ENCODE assay signal across 11 cellular contexts in genomic region chr17:81840059-81840458, GRCh38. TPM values are rescaled to one million over a fixed set of nuclear protein-coding genes. Genes with fewer than 3 reads are reported as not detected.
DNase-seq lines count a peak whose midpoint lies in the region; ATAC-seq, FAIRE-seq and TF ChIP-seq lines count a peak whose summit lies in the region.
"Not testable (repeated sequence)": the region's sequence is repeated elsewhere in the genome, so short reads cannot be mapped to it uniquely, and the experiment has no call there.
"Had no signal": no experiment of that assay in that cellular context is flagged by ENCODE, and none has a peak within 500 bp of the region (broad histone marks: within the 10 kb centered on the region; RNA-seq: fewer than 3 reads in every experiment).

No MANE protein-coding gene starts in this region.

- H2AFZ ChIP-seq in HepG2 (ENCODE audit: low read length) = not testable (repeated sequence)

- H3K4me1 ChIP-seq in BLaER1 (peaks cover 51% of the 10 kb centered on the region), HepG2 (ENCODE audit: insufficient read depth, low read length) (peaks cover 51% of the 10 kb centered on the region), skeletal muscle tissue (ENCODE audit: control insufficient read depth in 3 of 3, insufficient read depth in 3 of 3, low read length in 3 of 3) (peaks cover 39 to 72% (median 66%) of the 10 kb centered on the region in 3 donors)

- not testable (repeated sequence) for TF ChIP-seq CTCF in RWPE1 (conservative IDR thresholded peaks at IDR 0.05; ENCODE audit: low read depth); HepG2 (CRISPR knock-in tag; IDR thresholded peaks at IDR 0.05)

- WGBS in HepG2 (ENCODE audit: low lambda C conversion rate) = 82% methylated on average over 5 of the region's 5 CpGs

- not testable (repeated sequence) for FAIRE-seq in HepG2 (lab: Jason Lieb, UNC)

- TF ChIP-seq POLR2A in HepG2 (IDR thresholded peaks at IDR 0.05; ENCODE audit: insufficient read depth in 1 of 2, low read depth in 2 of 2, low read length in 2 of 2) = not testable (repeated sequence)

- CTCF ChIA-PET in RWPE1 (lab: Yijun Ruan, JAX) = interaction anchor here (0.6 kb wide), 1 partner anchor 19 kb away, joined by 3 read pairs; no protein-coding TSS in a partner anchor
- CTCF ChIA-PET in HepG2 (lab: Yijun Ruan, JAX; ENCODE audit: low intra/inter-chr PET ratio, low total read pairs) = not testable (repeated sequence)

- POLR2A ChIA-PET in RWPE1 (lab: Yijun Ruan, JAX; ENCODE audit: low non-redundant PET) = not testable (repeated sequence)
- POLR2A ChIA-PET in HepG2 (lab: Yijun Ruan, JAX) = interaction anchor here (1.2 to 8.9 kb wide), 2 partner anchors 18 to 21 kb away, joined by 5 to 40 read pairs; partner anchors contain the start of gene P4HB

- not testable (repeated sequence) for H3K79me2 ChIP-seq in HepG2 (ENCODE audit: insufficient read depth, low read length)

- DNase-seq in RWPE1 (ENCODE audit: low spot score); epithelial cell of prostate (ENCODE audit: low read depth, low spot score); HepG2 (ENCODE audit: low spot score): not testable (repeated sequence)

- intact Hi-C loops in HepG2 (cut with micrococcal nuclease; ENCODE audit: unreplicated experiment) = not testable (repeated sequence)

- H3K9ac ChIP-seq in BLaER1; HepG2 (ENCODE audit: insufficient read depth, low read depth, low read length): not testable (repeated sequence)
- peak overlapping the region in 2 of 3 donors; percentile 72 to 90 for H3K9ac ChIP-seq in skeletal muscle tissue (ENCODE audit: low read depth in 1 of 3, low read length in 3 of 3)

- H3K4me2 ChIP-seq in BLaER1 = peak overlapping the region; percentile 73
- H3K4me2 ChIP-seq in HepG2 (ENCODE audit: low read depth, low read length) = not testable (repeated sequence)

- not testable (repeated sequence) for H3K4me3 ChIP-seq in BLaER1; HepG2 (replicated peaks in 1 of 3; ENCODE audit: insufficient read depth in 1 of 3, low read depth in 2 of 3, low read length in 3 of 3); skeletal muscle tissue (ENCODE audit: low read length in 3 of 3)

- not testable (repeated sequence) for TF ChIP-seq EP300 in HepG2 (IDR thresholded peaks at IDR 0.05; ENCODE audit: low read depth in 2 of 2, low read length in 2 of 2); HepG2 (CRISPR knock-in tag; IDR thresholded peaks at IDR 0.05; ENCODE audit: borderline replicate concordance)

- not testable (repeated sequence) for H3K27me3 ChIP-seq in BLaER1; HepG2 (ENCODE audit: control insufficient read depth in 1 of 2, insufficient read depth in 2 of 2, low read length in 2 of 2); skeletal muscle tissue (ENCODE audit: control insufficient read depth in 3 of 3, insufficient read depth in 3 of 3, low read length in 3 of 3)

- not testable (repeated sequence) for BruUV-seq in HepG2 (replicated peaks; lab: Mats Ljungman, UMichigan)

- H3K36me3 ChIP-seq in BLaER1 = peaks cover 28% of the 10 kb centered on the region
- H3K36me3 ChIP-seq in HepG2 (replicated peaks in 1 of 2; ENCODE audit: control insufficient read depth in 1 of 2, insufficient read depth in 2 of 2, low read length in 2 of 2) = peaks cover 16 to 25% of the 10 kb centered on the region in 2 experiments; a peak in 4 of 5 replicates
- peaks cover 15 to 24% (median 23%) of the 10 kb centered on the region in 3 donors for H3K36me3 ChIP-seq in skeletal muscle tissue (ENCODE audit: control insufficient read depth in 3 of 3, insufficient read depth in 3 of 3, low read length in 3 of 3)

- ATAC-seq in HepG2 = not testable (repeated sequence)

- H4K20me1 ChIP-seq in BLaER1 = peaks cover 26% of the 10 kb centered on the region
- not testable (repeated sequence) for H4K20me1 ChIP-seq in HepG2 (ENCODE audit: insufficient read depth, low read length)

- H3K27ac ChIP-seq in BLaER1; HepG2 (ENCODE audit: extremely low read length, insufficient read depth, low read length): not testable (repeated sequence)
- peak overlapping the region; percentile 100 for H3K27ac ChIP-seq in RWPE1
- H3K27ac ChIP-seq in epithelial cell of prostate = peak overlapping the region; percentile 87
- H3K27ac ChIP-seq in skeletal muscle tissue (ENCODE audit: low read depth, low read length) = peak overlapping the region; percentile 94

- not testable (repeated sequence) for H3K9me3 ChIP-seq in BLaER1; HepG2 (ENCODE audit: low read length); skeletal muscle tissue (ENCODE audit: control insufficient read depth in 3 of 3, low read length in 3 of 3)

- in situ Hi-C loops in HepG2 (cut with HindIII; ENCODE audit: extremely low pct_ligation_motif_present, low pct_unique_long_range_greater_than_20kb) = not testable (repeated sequence)

- TF ChIP-seq RAD21 in HepG2 (CRISPR knock-in tag; IDR thresholded peaks at IDR 0.05) = not testable (repeated sequence)

RNA-seq across cellular contexts. Expression of gene PPP1R27, which starts 5.2 kb away (rescaled TPM):
- total RNA-seq in HepG2 (2016; rRNA removed; fragmentation: Illumina TruSeq; extraction: Trizol) = 0.69 and 1.00 TPM in 2 replicates
- 0.71 and 2.3 TPM in 2 replicates for total RNA-seq in HepG2 (2016; cell fraction: cytosol; rRNA removed; fragmentation: Illumina TruSeq; extraction: Trizol; ENCODE audit: low read depth)
- total RNA-seq in HepG2 (2016; cell fraction: insoluble cytoplasmic fraction; rRNA removed; fragmentation: Illumina TruSeq; extraction: Trizol) = 1.3 TPM in 1 of 2 replicates, not detected in the other
- total RNA-seq in HepG2 (2016; cell fraction: membrane; rRNA removed; fragmentation: Illumina TruSeq; extraction: Trizol) = 1.00 and 1.2 TPM in 2 replicates
- total RNA-seq in HepG2 (2016; cell fraction: nucleus; rRNA removed; fragmentation: Illumina TruSeq; extraction: Trizol) = 0.91 and 1.8 TPM in 2 replicates
- 0.17 and 0.33 TPM in 2 replicates for polyA plus RNA-seq in HepG2 (2011; rRNA removed)
- 0.55 and 1.1 TPM in 2 replicates for polyA plus RNA-seq in HepG2 (2011; cell fraction: cytosol; rRNA removed)
- polyA plus RNA-seq in HepG2 (2011; cell fraction: nucleus; rRNA removed) = 1.6 and 2.8 TPM in 2 replicates
- 0.34 and 0.52 TPM in 2 replicates for polyA plus RNA-seq in HepG2 (2012)
- polyA plus RNA-seq in HepG2 (2016; cell fraction: cytosol; fragmentation: Illumina TruSeq; extraction: Trizol; ENCODE audit: low read depth) = 0.57 and 1.0 TPM in 2 replicates
- 1.7 TPM in 1 of 2 replicates, not detected in the other for polyA plus RNA-seq in HepG2 (2016; cell fraction: insoluble cytoplasmic fraction; fragmentation: Illumina TruSeq; extraction: Trizol; ENCODE audit: low read depth)
- polyA plus RNA-seq in HepG2 (2016; cell fraction: membrane; fragmentation: Illumina TruSeq; extraction: Trizol; ENCODE audit: low read depth) = 0.56 TPM in 1 of 2 replicates, not detected in the other
- 2.1 TPM in 1 of 2 replicates, not detected in the other for polyA plus RNA-seq in HepG2 (2016; cell fraction: nucleus; fragmentation: Illumina TruSeq; extraction: Trizol; ENCODE audit: insufficient read depth, low read depth)
- polyA minus RNA-seq in HepG2 (2011; rRNA and poly(A)+ RNA removed; ENCODE audit: low replicate concordance) = 0.09 and 0.88 TPM in 2 replicates
- polyA minus RNA-seq in HepG2 (2011; cell fraction: cytosol; rRNA and poly(A)+ RNA removed) = not detected in 2 replicates
- 1.9 TPM in 1 of 2 replicates, not detected in the other for polyA minus RNA-seq in HepG2 (2011; cell fraction: nucleus; rRNA and poly(A)+ RNA removed)
- 35.0 TPM for total RNA-seq in skeletal muscle tissue
- total RNA-seq: Calu3; CD8-positive, alpha-beta T cell; GM23338; HFFc6 had no signal
- polyA plus RNA-seq: BJ, IgD-negative memory B cell had no signal

RNA-seq across cellular contexts. Expression of gene MCRIP1, which starts 7.0 kb away (rescaled TPM):
- 76.1 and 84.9 TPM in 2 replicates for total RNA-seq in HepG2 (2016; rRNA removed; fragmentation: Illumina TruSeq; extraction: Trizol)
- total RNA-seq in HepG2 (2016; cell fraction: cytosol; rRNA removed; fragmentation: Illumina TruSeq; extraction: Trizol; ENCODE audit: low read depth) = 74.8 and 93.7 TPM in 2 replicates
- total RNA-seq in HepG2 (2016; cell fraction: insoluble cytoplasmic fraction; rRNA removed; fragmentation: Illumina TruSeq; extraction: Trizol) = 73.6 and 90.1 TPM in 2 replicates
- 97.9 and 116 TPM in 2 replicates for total RNA-seq in HepG2 (2016; cell fraction: membrane; rRNA removed; fragmentation: Illumina TruSeq; extraction: Trizol)
- 29.3 and 32.8 TPM in 2 replicates for total RNA-seq in HepG2 (2016; cell fraction: nucleus; rRNA removed; fragmentation: Illumina TruSeq; extraction: Trizol)
- 79.7 and 113 TPM in 2 replicates for polyA plus RNA-seq in HepG2 (2011; rRNA removed)
- 95.7 and 150 TPM in 2 replicates for polyA plus RNA-seq in HepG2 (2011; cell fraction: cytosol; rRNA removed)
- polyA plus RNA-seq in HepG2 (2011; cell fraction: nucleus; rRNA removed) = 122 and 140 TPM in 2 replicates
- polyA plus RNA-seq in HepG2 (2012) = 44.7 and 56.7 TPM in 2 replicates
- polyA plus RNA-seq in HepG2 (2016; cell fraction: cytosol; fragmentation: Illumina TruSeq; extraction: Trizol; ENCODE audit: low read depth) = 77.4 and 92.8 TPM in 2 replicates
- polyA plus RNA-seq in HepG2 (2016; cell fraction: insoluble cytoplasmic fraction; fragmentation: Illumina TruSeq; extraction: Trizol; ENCODE audit: low read depth) = 75.3 and 82.0 TPM in 2 replicates
- polyA plus RNA-seq in HepG2 (2016; cell fraction: membrane; fragmentation: Illumina TruSeq; extraction: Trizol; ENCODE audit: low read depth) = 86.8 and 108 TPM in 2 replicates
- 63.7 and 68.1 TPM in 2 replicates for polyA plus RNA-seq in HepG2 (2016; cell fraction: nucleus; fragmentation: Illumina TruSeq; extraction: Trizol; ENCODE audit: insufficient read depth, low read depth)
- 1.6 and 50.7 TPM in 2 replicates for polyA minus RNA-seq in HepG2 (2011; rRNA and poly(A)+ RNA removed; ENCODE audit: low replicate concordance)
- 39.9 and 44.0 TPM in 2 replicates for polyA minus RNA-seq in HepG2 (2011; cell fraction: cytosol; rRNA and poly(A)+ RNA removed)
- 12.4 and 13.7 TPM in 2 replicates for polyA minus RNA-seq in HepG2 (2011; cell fraction: nucleus; rRNA and poly(A)+ RNA removed)
- total RNA-seq in skeletal muscle tissue = 81.9 TPM

RNA-seq across cellular contexts. Expression of gene P4HB, which starts 20.3 kb away (rescaled TPM):
- 337 and 782 TPM in 2 replicates for total RNA-seq in HepG2 (2016; rRNA removed; fragmentation: Illumina TruSeq; extraction: Trizol)
- 162 and 167 TPM in 2 replicates for total RNA-seq in HepG2 (2016; cell fraction: cytosol; rRNA removed; fragmentation: Illumina TruSeq; extraction: Trizol; ENCODE audit: low read depth)
- total RNA-seq in HepG2 (2016; cell fraction: insoluble cytoplasmic fraction; rRNA removed; fragmentation: Illumina TruSeq; extraction: Trizol) = 282 and 813 TPM in 2 replicates
- total RNA-seq in HepG2 (2016; cell fraction: membrane; rRNA removed; fragmentation: Illumina TruSeq; extraction: Trizol) = 299 and 300 TPM in 2 replicates
- total RNA-seq in HepG2 (2016; cell fraction: nucleus; rRNA removed; fragmentation: Illumina TruSeq; extraction: Trizol) = 801 and 884 TPM in 2 replicates
- polyA plus RNA-seq in HepG2 (2011; rRNA removed) = 181 and 185 TPM in 2 replicates
- 150 and 176 TPM in 2 replicates for polyA plus RNA-seq in HepG2 (2011; cell fraction: cytosol; rRNA removed)
- polyA plus RNA-seq in HepG2 (2011; cell fraction: nucleus; rRNA removed) = 517 and 557 TPM in 2 replicates
- 1,462 and 1,524 TPM in 2 replicates for polyA plus RNA-seq in HepG2 (2012)
- polyA plus RNA-seq in HepG2 (2016; cell fraction: cytosol; fragmentation: Illumina TruSeq; extraction: Trizol; ENCODE audit: low read depth) = 236 TPM in 2 replicates
- 494 and 566 TPM in 2 replicates for polyA plus RNA-seq in HepG2 (2016; cell fraction: insoluble cytoplasmic fraction; fragmentation: Illumina TruSeq; extraction: Trizol; ENCODE audit: low read depth)
- 378 and 399 TPM in 2 replicates for polyA plus RNA-seq in HepG2 (2016; cell fraction: membrane; fragmentation: Illumina TruSeq; extraction: Trizol; ENCODE audit: low read depth)
- polyA plus RNA-seq in HepG2 (2016; cell fraction: nucleus; fragmentation: Illumina TruSeq; extraction: Trizol; ENCODE audit: insufficient read depth, low read depth) = 2,290 and 2,428 TPM in 2 replicates
- 90.8 and 213 TPM in 2 replicates for polyA minus RNA-seq in HepG2 (2011; rRNA and poly(A)+ RNA removed; ENCODE audit: low replicate concordance)
- polyA minus RNA-seq in HepG2 (2011; cell fraction: cytosol; rRNA and poly(A)+ RNA removed) = 303 and 378 TPM in 2 replicates
- 250 and 278 TPM in 2 replicates for polyA minus RNA-seq in HepG2 (2011; cell fraction: nucleus; rRNA and poly(A)+ RNA removed)
- 264 TPM for total RNA-seq in skeletal muscle tissue

RNA-seq across cellular contexts. Expression of gene ARHGDIA, which starts 31.1 kb away (rescaled TPM):
- total RNA-seq in HepG2 (2016; rRNA removed; fragmentation: Illumina TruSeq; extraction: Trizol) = 64.0 and 120 TPM in 2 replicates
- total RNA-seq in HepG2 (2016; cell fraction: cytosol; rRNA removed; fragmentation: Illumina TruSeq; extraction: Trizol; ENCODE audit: low read depth) = 25.7 and 26.7 TPM in 2 replicates
- 73.7 and 111 TPM in 2 replicates for total RNA-seq in HepG2 (2016; cell fraction: insoluble cytoplasmic fraction; rRNA removed; fragmentation: Illumina TruSeq; extraction: Trizol)
- 68.1 and 73.5 TPM in 2 replicates for total RNA-seq in HepG2 (2016; cell fraction: membrane; rRNA removed; fragmentation: Illumina TruSeq; extraction: Trizol)
- 66.3 and 84.1 TPM in 2 replicates for total RNA-seq in HepG2 (2016; cell fraction: nucleus; rRNA removed; fragmentation: Illumina TruSeq; extraction: Trizol)
- polyA plus RNA-seq in HepG2 (2011; rRNA removed) = 40.0 and 52.1 TPM in 2 replicates
- polyA plus RNA-seq in HepG2 (2011; cell fraction: cytosol; rRNA removed) = 61.3 and 96.2 TPM in 2 replicates
- polyA plus RNA-seq in HepG2 (2011; cell fraction: nucleus; rRNA removed) = 174 and 191 TPM in 2 replicates
- polyA plus RNA-seq in HepG2 (2012) = 159 and 169 TPM in 2 replicates
- 89.7 and 102 TPM in 2 replicates for polyA plus RNA-seq in HepG2 (2016; cell fraction: cytosol; fragmentation: Illumina TruSeq; extraction: Trizol; ENCODE audit: low read depth)
- polyA plus RNA-seq in HepG2 (2016; cell fraction: insoluble cytoplasmic fraction; fragmentation: Illumina TruSeq; extraction: Trizol; ENCODE audit: low read depth) = 221 and 287 TPM in 2 replicates
- 171 and 188 TPM in 2 replicates for polyA plus RNA-seq in HepG2 (2016; cell fraction: membrane; fragmentation: Illumina TruSeq; extraction: Trizol; ENCODE audit: low read depth)
- polyA plus RNA-seq in HepG2 (2016; cell fraction: nucleus; fragmentation: Illumina TruSeq; extraction: Trizol; ENCODE audit: insufficient read depth, low read depth) = 248 and 249 TPM in 2 replicates
- polyA minus RNA-seq in HepG2 (2011; rRNA and poly(A)+ RNA removed; ENCODE audit: low replicate concordance) = 35.7 and 46.7 TPM in 2 replicates
- 54.0 and 54.8 TPM in 2 replicates for polyA minus RNA-seq in HepG2 (2011; cell fraction: cytosol; rRNA and poly(A)+ RNA removed)
- 52.7 and 57.6 TPM in 2 replicates for polyA minus RNA-seq in HepG2 (2011; cell fraction: nucleus; rRNA and poly(A)+ RNA removed)
- 43.3 TPM for total RNA-seq in skeletal muscle tissue

RNA-seq across cellular contexts. Expression of gene GCGR, which starts 36.1 kb away (rescaled TPM):
- total RNA-seq in HepG2 (2016; rRNA removed; fragmentation: Illumina TruSeq; extraction: Trizol) (0.13 TPM in 1 of 2 replicates, not detected in the other), skeletal muscle tissue (not detected)
- not detected in 2 replicates for total RNA-seq in HepG2 (2016; cell fraction: cytosol; rRNA removed; fragmentation: Illumina TruSeq; extraction: Trizol; ENCODE audit: low read depth)
- total RNA-seq in HepG2 (2016; cell fraction: insoluble cytoplasmic fraction; rRNA removed; fragmentation: Illumina TruSeq; extraction: Trizol) = 0.15 TPM in 1 of 2 replicates, not detected in the other
- total RNA-seq in HepG2 (2016; cell fraction: membrane; rRNA removed; fragmentation: Illumina TruSeq; extraction: Trizol) = not detected in 2 replicates
- total RNA-seq in HepG2 (2016; cell fraction: nucleus; rRNA removed; fragmentation: Illumina TruSeq; extraction: Trizol) = 0.31 TPM in 1 of 2 replicates, not detected in the other
- polyA plus RNA-seq in HepG2 (2011; rRNA removed) = 0.04 and 0.27 TPM in 2 replicates
- polyA plus RNA-seq in HepG2 (2011; cell fraction: cytosol; rRNA removed) = 0.10 and 0.12 TPM in 2 replicates
- polyA plus RNA-seq in HepG2 (2011; cell fraction: nucleus; rRNA removed) = 4.7 and 5.5 TPM in 2 replicates
- polyA plus RNA-seq in HepG2 (2012) = 0.07 and 0.27 TPM in 2 replicates
- not detected in 2 replicates for polyA plus RNA-seq in HepG2 (2016; cell fraction: cytosol; fragmentation: Illumina TruSeq; extraction: Trizol; ENCODE audit: low read depth)
- not detected in 2 replicates for polyA plus RNA-seq in HepG2 (2016; cell fraction: insoluble cytoplasmic fraction; fragmentation: Illumina TruSeq; extraction: Trizol; ENCODE audit: low read depth)
- not detected in 2 replicates for polyA plus RNA-seq in HepG2 (2016; cell fraction: membrane; fragmentation: Illumina TruSeq; extraction: Trizol; ENCODE audit: low read depth)
- polyA plus RNA-seq in HepG2 (2016; cell fraction: nucleus; fragmentation: Illumina TruSeq; extraction: Trizol; ENCODE audit: insufficient read depth, low read depth) = 0.31 and 0.60 TPM in 2 replicates
- polyA minus RNA-seq in HepG2 (2011; rRNA and poly(A)+ RNA removed; ENCODE audit: low replicate concordance) = 0.14 and 0.26 TPM in 2 replicates
- not detected in 2 replicates for polyA minus RNA-seq in HepG2 (2011; cell fraction: cytosol; rRNA and poly(A)+ RNA removed)
- polyA minus RNA-seq in HepG2 (2011; cell fraction: nucleus; rRNA and poly(A)+ RNA removed) = 0.52 and 0.87 TPM in 2 replicates
- total RNA-seq: CD8-positive, alpha-beta T cell; HFFc6 had no signal
- polyA plus RNA-seq: BJ, IgD-negative memory B cell had no signal

Comparison
In these comparisons a context has a peak if more than half of its experiments do, and no peak if none do; other contexts are left out.
1. RNA of gene PPP1R27, which starts 5.2 kb away (total RNA-seq): 35.0 TPM in skeletal muscle tissue (single experiment); 0.69 to 2.3 TPM in HepG2; every median in the first group is over 10 times any median in the second.